In the genomic region with DNA sequence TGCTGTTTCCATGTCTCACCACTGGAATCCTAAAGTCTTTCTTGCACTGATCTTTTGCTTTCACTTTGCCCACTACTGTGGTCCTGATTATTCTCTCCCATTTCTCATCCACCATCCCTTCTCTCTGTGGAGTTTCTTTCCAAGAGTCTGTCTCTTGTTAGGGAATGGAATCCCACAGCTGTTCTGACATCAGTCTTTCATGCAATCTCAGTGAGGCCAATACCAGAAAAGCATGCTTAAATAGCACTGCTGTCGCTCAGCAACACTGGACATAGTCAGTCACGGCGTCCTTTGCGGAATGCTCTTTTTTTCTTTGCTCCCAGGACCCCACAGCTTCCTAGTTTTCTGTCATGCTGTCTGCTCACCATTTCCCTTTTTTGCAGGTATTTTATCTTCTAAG, we compare ENCODE assay signal across 28 cellular contexts. TPM values are rescaled to one million over a fixed set of nuclear protein-coding genes. Genes with fewer than 3 reads are reported as not detected.
DNase-seq lines count a peak whose midpoint lies in the region; ATAC-seq and TF ChIP-seq lines count a peak whose summit lies in the region.
"Had no signal": no experiment of that assay in that cellular context is flagged by ENCODE, and none has a peak within 500 bp of the region (broad histone marks: within the 10 kb centered on the region; RNA-seq: fewer than 3 reads in every experiment).

No MANE protein-coding gene starts in this region.

- H3K36me3 ChIP-seq in adipocyte (ENCODE audit: control insufficient read depth, insufficient read depth, low read length, severe bottlenecking) (no peaks in the 10 kb centered on the region), psoas muscle (ENCODE audit: insufficient read depth in 1 of 2, low read depth in 1 of 2) (no peaks in the 10 kb centered on the region)
- H3K36me3 ChIP-seq: BLaER1 treated with 17β-estradiol and CSF1 and Interleukin-3, amounts not matched to agents 10 nM and 100 nM; HAP-1 had no signal

- H3K4me3 ChIP-seq in adipocyte (ENCODE audit: low read length) (peak overlapping the region; percentile 56), psoas muscle (no peak overlapping the region)
- H3K4me3 ChIP-seq: BLaER1 treated with 17β-estradiol and CSF1 and Interleukin-3, amounts not matched to agents 10 nM and 100 nM; HAP-1 had no signal

- H3K27me3 ChIP-seq in adipocyte (replicated peaks; ENCODE audit: control insufficient read depth, insufficient read depth, low read length) = no peaks in the 10 kb centered on the region
- no peaks in the 10 kb centered on the region for H3K27me3 ChIP-seq in psoas muscle (ENCODE audit: insufficient read depth in 3 of 3, low read length in 2 of 3)

- ATAC-seq in psoas muscle (peak in 3 of 4 donors; percentile 58 to 66 (median 58)), HG03039 (IDR thresholded peaks at IDR 0.05; ENCODE audit: unreplicated experiment) (no peak)
- ATAC-seq: HepG2 had no signal

- no peak overlapping the region for H3K9ac ChIP-seq in adipocyte (ENCODE audit: low read length)
- H3K9ac ChIP-seq: BLaER1 treated with 17β-estradiol and CSF1 and Interleukin-3, amounts not matched to agents 10 nM and 100 nM had no signal

- no peak for TF ChIP-seq CTCF in psoas muscle (IDR thresholded peaks at IDR 0.05)

- H3K27ac ChIP-seq in psoas muscle = no peak overlapping the region
- H3K27ac ChIP-seq: BLaER1 treated with 17β-estradiol and CSF1 and Interleukin-3, amounts not matched to agents 10 nM and 100 nM; RWPE1 had no signal

- H3K9me3 ChIP-seq in adipocyte (ENCODE audit: control insufficient read depth, low read length) (no peaks in the 10 kb centered on the region), psoas muscle (no peaks in the 10 kb centered on the region)
- H3K9me3 ChIP-seq: BLaER1 treated with 17β-estradiol and CSF1 and Interleukin-3, amounts not matched to agents 10 nM and 100 nM; Caco-2; HAP-1 had no signal

- 25 to 31% (median 29%) methylated on average over 4 of the region's 4 CpGs for WGBS in psoas muscle, 3 donors

- peak; percentile 60 for DNase-seq in LHCN-M2 (ENCODE audit: low read depth)
- no peak for DNase-seq in adipocyte (ENCODE audit: low read depth)
- peak; percentile 70 for DNase-seq in myocyte (ENCODE audit: low read depth)
- no peak for DNase-seq in psoas muscle
- no peak for DNase-seq in germinal center (ENCODE audit: low spot score)
- no peak for DNase-seq in cortex of kidney (lab: John Stamatoyannopoulos, UW)
- DNase-seq in NCI-H2081 treated with DMSO at 0.1 percent for 48 hours (lab: John Stamatoyannopoulos, UW) = no peak
- DNase-seq: AML-193; Caco-2; CD4-positive, alpha-beta T cell; GOT3; HFFc6; Karpas-422; MV-4-11; NCI-H1105; NCI-H1436 treated with DMSO at 0.1 percent for 48 hours; NCI-H187 treated with DMSO at 0.1 percent for 48 hours; NCI-H2107; NCI-H524; NCI-H748 treated with DMSO at 0.1 percent for 48 hours; SHP77 had no signal

- no peaks in the 10 kb centered on the region for H3K4me1 ChIP-seq in adipocyte (ENCODE audit: control insufficient read depth, insufficient read depth, low read length)
- no peaks in the 10 kb centered on the region for H3K4me1 ChIP-seq in psoas muscle
- H3K4me1 ChIP-seq: BLaER1 treated with 17β-estradiol and CSF1 and Interleukin-3, amounts not matched to agents 10 nM and 100 nM; Caco-2; HAP-1 had no signal

- intact Hi-C loops in psoas muscle (cut with DNase I) = no loop called here

RNA-seq across cellular contexts. Expression of a gene that starts 20.1 kb away (rescaled TPM):
- total RNA-seq in LHCN-M2 (2014; rRNA removed) (3.0 and 5.6 TPM in 2 replicates), myocyte (2.8 and 3.5 TPM in 2 replicates), psoas muscle (10 to 100 TPM; 12.9 to 39.2 (median 14.3) TPM)
- 3.1 TPM for polyA plus RNA-seq in LHCN-M2 (2012)
- 2.6 TPM for polyA plus RNA-seq in myocyte (2012)
- polyA plus RNA-seq in psoas muscle = 10 to 100 TPM in 1 of 3 donors, 1 to 10 TPM in 1, under 1 TPM in 1; 0.13 to 31.5 (median 8.6) TPM
- total RNA-seq: Caco-2, HepG2, HFFc6, HT-29, M059J had no signal
- polyA plus RNA-seq: HepG2 had no signal

Comparison
In these comparisons a context has a peak if more than half of its experiments do, and no peak if none do; other contexts are left out.
1. DNase-seq: peak in LHCN-M2 (single experiment) and myocyte (single experiment); none in adipocyte (single experiment), psoas muscle (0 of 2), germinal center (single experiment), cortex of kidney (single experiment) and NCI-H2081 treated with DMSO at 0.1 percent for 48 hours (single experiment).